ENCODE assay signal across 17 cellular contexts in genomic region chr3:9380014-9380413, GRCh38.
"Had no signal": no experiment of that assay in that cellular context is flagged by ENCODE, and none has a peak within 500 bp of the region (broad histone marks: within the 10 kb centered on the region; RNA-seq: fewer than 3 reads in every experiment).

No MANE protein-coding gene starts in this region.

- H3K27ac ChIP-seq: breast epithelium, esophagus squamous epithelium, parathyroid adenoma, skin epidermis, thoracic aorta had no signal

- H3K4me3 Mint-ChIP-seq: activated CD4-positive, alpha-beta memory T cell treated with anti-CD3 and anti-CD28 coated beads for 36 hours; neural crest cell had no signal

- H3K27me3 Mint-ChIP-seq: activated CD4-positive, alpha-beta memory T cell treated with anti-CD3 and anti-CD28 coated beads for 36 hours had no signal

- H2AFZ ChIP-seq: parathyroid adenoma had no signal

- H3K9me3 Mint-ChIP-seq: activated CD4-positive, alpha-beta memory T cell treated with anti-CD3 and anti-CD28 coated beads for 36 hours; neural crest cell had no signal

- H3K9me3 ChIP-seq: breast epithelium, esophagus squamous epithelium, stomach, thoracic aorta had no signal

- ATAC-seq: left cardiac atrium, SK-N-SH treated with all-trans-retinoic acid at 6 μM for 48 hours had no signal

- H3K27ac Mint-ChIP-seq: activated CD4-positive, alpha-beta memory T cell treated with anti-CD3 and anti-CD28 coated beads for 36 hours had no signal

- H3K27me3 ChIP-seq: breast epithelium, esophagus squamous epithelium, stomach had no signal

- H3K4me1 Mint-ChIP-seq: neural crest cell had no signal

- H3K4me1 ChIP-seq: breast epithelium, parathyroid adenoma, stomach had no signal

- DNase-seq: activated CD4-positive, alpha-beta memory T cell treated with anti-CD3 and anti-CD28 coated beads for 36 hours; activated effector memory CD4-positive, alpha-beta T cell treated with anti-CD3 and anti-CD28 coated beads, Interleukin-2, amount 50 U/mL, for 16 hours; aorta; esophagus squamous epithelium; foreskin fibroblast; left cardiac atrium; mesenchymal stem cell; retina; stimulated activated CD4-positive, alpha-beta T cell treated with anti-CD3 and anti-CD28 coated beads, Interleukin-4, amount 100 ng/mL, for 4 hours; stomach; T-helper 2 cell had no signal

- H3K4me3 ChIP-seq: breast epithelium, esophagus squamous epithelium, skin epidermis, stomach, thoracic aorta had no signal
